ENCODE assay signal across 17 cellular contexts in the genomic region with DNA sequence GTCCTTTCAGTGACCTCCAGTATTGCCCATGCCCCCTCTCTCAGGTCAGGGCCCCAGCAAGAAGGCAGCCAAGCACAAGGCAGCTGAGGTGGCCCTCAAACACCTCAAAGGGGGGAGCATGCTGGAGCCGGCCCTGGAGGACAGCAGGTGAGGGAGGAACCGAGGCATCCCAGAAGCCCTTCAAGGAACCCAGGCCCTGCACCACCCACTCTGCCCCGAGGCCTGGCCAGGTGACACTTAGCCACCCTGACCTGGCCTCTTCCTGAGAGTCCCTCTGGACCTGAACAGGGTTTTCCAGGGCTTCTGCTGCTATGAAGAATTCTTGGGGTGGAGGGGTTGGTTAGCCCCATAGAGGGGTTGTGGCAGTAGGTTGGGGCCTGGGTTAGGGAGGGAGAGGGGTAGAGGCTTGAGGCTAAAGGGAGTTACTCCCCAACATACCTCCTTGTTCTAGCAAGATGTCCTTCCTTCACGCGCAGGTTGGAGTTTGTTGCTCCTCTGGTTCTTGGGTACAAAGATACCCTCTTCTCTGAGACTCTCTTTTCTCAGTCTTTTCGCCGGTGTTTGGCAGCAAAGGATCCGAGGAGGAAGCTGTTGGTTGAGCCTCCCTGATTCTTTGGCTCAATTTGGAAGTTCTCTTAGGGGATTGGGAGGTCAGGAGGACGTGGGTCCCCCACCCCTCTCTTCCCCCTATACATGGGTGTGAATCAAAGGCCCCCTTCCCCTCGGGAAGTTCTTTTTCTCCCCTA. TPM values are rescaled to one million over a fixed set of nuclear protein-coding genes. Genes with fewer than 3 reads are reported as not detected.
DNase-seq lines count a peak whose midpoint lies in the region; ATAC-seq and TF ChIP-seq lines count a peak whose summit lies in the region.
"Had no signal": no experiment of that assay in that cellular context is flagged by ENCODE, and none has a peak within 500 bp of the region (broad histone marks: within the 10 kb centered on the region; RNA-seq: fewer than 3 reads in every experiment).

No MANE protein-coding gene starts in this region.

- peaks cover 41% of the 10 kb centered on the region for H3K79me1 ChIP-seq in mesenchymal stem cell (replicated peaks; ENCODE audit: low read length, poor library complexity, severe bottlenecking)

- H3K4me2 ChIP-seq in mesenchymal stem cell (ENCODE audit: low read length, poor library complexity, severe bottlenecking): no peak overlapping the region

- H3K27ac ChIP-seq in cardiac muscle cell (peak overlapping the region; percentile 97), mesenchymal stem cell (ENCODE audit: low read length, poor library complexity, severe bottlenecking) (no peak overlapping the region), uterus (peak overlapping the region; percentile 96 to 99), SJCRH30 (no peak overlapping the region)
- H3K27ac ChIP-seq: brain microvascular endothelial cell had no signal

- no peak for DNase-seq in cardiac muscle cell (ENCODE audit: low read depth in 1 of 2, low spot score in 1 of 2)
- no peak for DNase-seq in left cardiac atrium
- no peak for DNase-seq in activated naive CD8-positive, alpha-beta T cell treated with anti-CD3 and anti-CD28 coated beads, Interleukin-2, amount 50 U/mL, for 24 hours
- no peak for DNase-seq in mesenchymal stem cell
- DNase-seq in uterus: peak in 1 of 2 donors; percentile 18
- no peak for DNase-seq in SJCRH30
- no peak for DNase-seq in sciatic nerve (ENCODE audit: low spot score)
- DNase-seq: activated CD4-positive, alpha-beta T cell treated with anti-CD3 and anti-CD28 coated beads, Interleukin-2, amount 50 U/mL, for 4 hours; brain microvascular endothelial cell; C1 segment of cervical spinal cord; NCI-H446 treated with DMSO at 0.1 percent for 48 hours; SHP77 treated with DMSO at 0.1 percent for 48 hours had no signal

- peaks cover 7% of the 10 kb centered on the region for H3K36me3 Mint-ChIP-seq in activated naive CD8-positive, alpha-beta T cell treated with anti-CD3 and anti-CD28 coated beads, Interleukin-2, amount 50 U/mL, for 24 hours (ENCODE audit: low read depth)

- H2BK120ac ChIP-seq in mesenchymal stem cell (ENCODE audit: low read depth, low read length): no peak overlapping the region

- H3K27me3 ChIP-seq in cardiac muscle cell (no peaks in the 10 kb centered on the region), mesenchymal stem cell (ENCODE audit: control insufficient read depth in 1 of 2, insufficient read depth in 1 of 2, low read length in 2 of 2) (no peaks in the 10 kb centered on the region), uterus (no peaks in the 10 kb centered on the region), SJCRH30 (no peaks in the 10 kb centered on the region)
- H3K27me3 ChIP-seq: brain microvascular endothelial cell had no signal

- intact Hi-C loops in left cardiac atrium (cut with DNase I): loop anchor here in 1 of 2 donors (5.0 to 10.0 kb wide), 2 partner anchors 51 to 178 kb away; partner anchors contain the start of genes AAAS and PCBP2
- intact Hi-C loops in uterus (cut with DNase I; ENCODE audit: low total_unique reads): loop anchor here (10.0 kb wide), 1 partner anchor 48 kb away; the partner anchor contains the start of gene PCBP2
- intact Hi-C loops in sciatic nerve (cut with DNase I): loop anchor here (10.0 kb wide), 2 partner anchors 48 to 148 kb away; partner anchors contain the start of gene PCBP2

- H3K4me3 ChIP-seq in cardiac muscle cell (no peak overlapping the region), mesenchymal stem cell (ENCODE audit: insufficient read depth in 1 of 2, low read depth in 1 of 2, low read length in 2 of 2) (peak overlapping the region in 1 of 2 experiments; percentile 94), uterus (no peak overlapping the region), SJCRH30 (no peak overlapping the region)

- H2BK15ac ChIP-seq in mesenchymal stem cell (ENCODE audit: low read depth, poor library complexity, severe bottlenecking): no peak overlapping the region

- ATAC-seq in left cardiac atrium (no peak), sciatic nerve (no peak), HG02884 (IDR thresholded peaks at IDR 0.05; ENCODE audit: unreplicated experiment) (no peak)
- no peak for ATAC-seq in activated naive CD8-positive, alpha-beta T cell treated with anti-CD3 and anti-CD28 coated beads, Interleukin-2, amount 50 U/mL, for 24 hours

- H3K4me1 ChIP-seq in cardiac muscle cell (ENCODE audit: low read depth) (peaks cover 14% of the 10 kb centered on the region), mesenchymal stem cell (ENCODE audit: control insufficient read depth, insufficient read depth, low read depth, low read length) (peaks cover 27% of the 10 kb centered on the region), uterus (peaks cover 0 to 19% of the 10 kb centered on the region in 2 donors), SJCRH30 (peaks cover 6% of the 10 kb centered on the region)

- 92% methylated on average over 8 of the region's 10 CpGs for WGBS in mesenchymal stem cell

- H3K9me3 ChIP-seq in cardiac muscle cell (ENCODE audit: low read depth) (no peaks in the 10 kb centered on the region), mesenchymal stem cell (ENCODE audit: control insufficient read depth, low read length) (no peaks in the 10 kb centered on the region), uterus (no peaks in the 10 kb centered on the region), SJCRH30 (replicated peaks) (no peaks in the 10 kb centered on the region)

- no peak overlapping the region for H3K14ac ChIP-seq in mesenchymal stem cell (ENCODE audit: low read length in 2 of 2)

- H3K4me1 Mint-ChIP-seq in activated naive CD8-positive, alpha-beta T cell treated with anti-CD3 and anti-CD28 coated beads, Interleukin-2, amount 50 U/mL, for 24 hours: peaks cover 32% of the 10 kb centered on the region

- H2BK5ac ChIP-seq in mesenchymal stem cell (ENCODE audit: low read depth, low read length, poor library complexity, severe bottlenecking): no peak overlapping the region

- no peak overlapping the region for H3K18ac ChIP-seq in mesenchymal stem cell (ENCODE audit: low read depth in 1 of 2, low read length in 2 of 2)

- H3K36me3 ChIP-seq in cardiac muscle cell (peaks cover 5% of the 10 kb centered on the region), mesenchymal stem cell (ENCODE audit: control insufficient read depth in 1 of 2, insufficient read depth in 2 of 2, low read depth in 1 of 2, low read length in 2 of 2) (peaks cover 42 to 50% of the 10 kb centered on the region in 2 experiments), uterus (no peaks in the 10 kb centered on the region), SJCRH30 (no peaks in the 10 kb centered on the region)

- H3K9ac ChIP-seq in mesenchymal stem cell (ENCODE audit: low read length): peak overlapping the region; percentile 100

- H3K9me3 Mint-ChIP-seq in activated naive CD8-positive, alpha-beta T cell treated with anti-CD3 and anti-CD28 coated beads, Interleukin-2, amount 50 U/mL, for 24 hours: no peaks in the 10 kb centered on the region

- peak overlapping the region; percentile 88 for H3K4me3 Mint-ChIP-seq in activated naive CD8-positive, alpha-beta T cell treated with anti-CD3 and anti-CD28 coated beads, Interleukin-2, amount 50 U/mL, for 24 hours

- TF ChIP-seq POLR2A in uterus (IDR thresholded peaks at IDR 0.05): no peak

- H2AK5ac ChIP-seq in mesenchymal stem cell (ENCODE audit: low read length, severe bottlenecking): no peak overlapping the region

- no peak for TF ChIP-seq CTCF in cardiac muscle cell (IDR thresholded peaks at IDR 0.05; ENCODE audit: low read depth, low read length)
- no peak for TF ChIP-seq CTCF in uterus (IDR thresholded peaks at IDR 0.05)

- H3K4ac ChIP-seq in mesenchymal stem cell (ENCODE audit: low read depth in 1 of 2, low read length in 2 of 2): no peak overlapping the region

- H4K91ac ChIP-seq in mesenchymal stem cell (ENCODE audit: low read length): no peak overlapping the region

- no peak overlapping the region for H2BK12ac ChIP-seq in mesenchymal stem cell (ENCODE audit: low read length in 2 of 2)

- H3K27ac Mint-ChIP-seq in activated naive CD8-positive, alpha-beta T cell treated with anti-CD3 and anti-CD28 coated beads, Interleukin-2, amount 50 U/mL, for 24 hours: no peak overlapping the region

- H4K8ac ChIP-seq in mesenchymal stem cell (ENCODE audit: low read length): no peak overlapping the region

- H2AFZ ChIP-seq in mesenchymal stem cell (ENCODE audit: low read depth, low read length): no peak overlapping the region

- H3K27me3 Mint-ChIP-seq in activated naive CD8-positive, alpha-beta T cell treated with anti-CD3 and anti-CD28 coated beads, Interleukin-2, amount 50 U/mL, for 24 hours: peaks cover 1% of the 10 kb centered on the region

- H3K23ac ChIP-seq in mesenchymal stem cell (ENCODE audit: low read length in 2 of 2): no peak overlapping the region

RNA-seq across cellular contexts. Expression of gene TARBP2, which starts 2.1 kb away (rescaled TPM):
- total RNA-seq in cardiac muscle cell (58.3 and 68.1 TPM in 2 replicates), left cardiac atrium (10 to 100 TPM; 12.5 to 15.3 TPM), uterus (10 to 100 TPM in 3 of 4 donors, 1 to 10 TPM in 1; 6.7 to 33.2 (median 19.0) TPM), sciatic nerve (19.4 TPM)
- 69.2 and 79.8 TPM in 2 replicates for polyA plus RNA-seq in cardiac muscle cell
- 22.2 TPM for polyA plus RNA-seq in mesenchymal stem cell (2013, experiment 1 of 2)
- polyA plus RNA-seq in mesenchymal stem cell (2013, experiment 2 of 2): 24.9 TPM
- total RNA-seq in SJCRH30 (2014; rRNA removed; shearing (Covaris generic)): 35.2 and 41.2 TPM in 2 replicates

RNA-seq across cellular contexts. Expression of gene MAP3K12, which starts 3.9 kb away (rescaled TPM):
- total RNA-seq in cardiac muscle cell (18.5 and 26.1 TPM in 2 replicates), left cardiac atrium (1 to 10 TPM; 9.1 to 9.7 TPM), uterus (10 to 100 TPM; 13.8 to 65.8 (median 34.7) TPM), sciatic nerve (28.6 TPM)
- 15.1 and 17.6 TPM in 2 replicates for polyA plus RNA-seq in cardiac muscle cell
- polyA plus RNA-seq in mesenchymal stem cell (2013, experiment 1 of 2): 59.4 TPM
- polyA plus RNA-seq in mesenchymal stem cell (2013, experiment 2 of 2): 61.3 TPM
- total RNA-seq in SJCRH30 (2014; rRNA removed; shearing (Covaris generic)): 5.9 and 7.6 TPM in 2 replicates

RNA-seq across cellular contexts. Expression of gene NPFF, which starts 4.1 kb away (rescaled TPM):
- not detected in 2 replicates for total RNA-seq in cardiac muscle cell
- not detected in 2 replicates for polyA plus RNA-seq in cardiac muscle cell
- not detected for total RNA-seq in left cardiac atrium
- 0.25 TPM for polyA plus RNA-seq in mesenchymal stem cell (2013, experiment 1 of 2)
- 0.67 TPM for polyA plus RNA-seq in mesenchymal stem cell (2013, experiment 2 of 2)
- total RNA-seq in uterus: not detected
- 0.43 TPM in 1 of 2 replicates, not detected in the other for total RNA-seq in SJCRH30 (2014; rRNA removed; shearing (Covaris generic))
- total RNA-seq in sciatic nerve: not detected
- total RNA-seq: epithelial cell of proximal tubule, kidney epithelial cell, M059J, pulmonary artery endothelial cell had no signal

RNA-seq across cellular contexts. Expression of gene PCBP2, which starts 51.3 kb away (rescaled TPM):
- total RNA-seq in cardiac muscle cell: 213 and 326 TPM in 2 replicates
- 114 and 146 TPM in 2 replicates for polyA plus RNA-seq in cardiac muscle cell
- 100 to 1,000 TPM; 504 to 545 TPM for total RNA-seq in left cardiac atrium
- 467 TPM for polyA plus RNA-seq in mesenchymal stem cell (2013, experiment 1 of 2)
- 455 TPM for polyA plus RNA-seq in mesenchymal stem cell (2013, experiment 2 of 2)
- 100 to 1,000 TPM; 364 to 929 (median 383) TPM for total RNA-seq in uterus
- total RNA-seq in SJCRH30 (2014; rRNA removed; shearing (Covaris generic)): 246 and 250 TPM in 2 replicates
- total RNA-seq in sciatic nerve: 772 TPM

Comparison
In these comparisons a context has a peak if more than half of its experiments do, and no peak if none do; other contexts are left out.
1. H3K27ac ChIP-seq: peak in cardiac muscle cell (single experiment) and uterus (2 of 2); none in mesenchymal stem cell (single experiment) and SJCRH30 (single experiment).